10 cellular contexts compared by ENCODE assay signal in the genomic region with DNA sequence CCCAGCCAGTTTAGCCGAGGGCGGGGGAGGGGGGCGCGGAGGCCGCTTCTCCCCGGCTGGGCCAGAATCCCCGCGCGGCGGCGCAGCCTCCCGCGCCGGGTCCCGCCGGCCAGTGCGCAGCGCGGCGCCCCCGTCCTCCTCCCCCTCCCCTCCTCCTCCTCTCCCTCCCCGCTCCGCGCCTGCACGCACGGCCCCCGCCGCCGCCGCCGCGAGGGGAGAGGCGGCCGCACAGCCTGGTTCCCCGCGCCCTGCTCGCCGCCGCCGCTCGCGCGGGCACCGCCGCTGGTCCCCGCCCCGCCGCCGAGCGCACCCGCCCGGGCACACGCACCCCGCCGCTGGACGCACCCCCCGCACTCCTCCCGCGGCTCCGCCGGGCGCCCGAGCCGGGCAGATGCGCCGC. TPM values are rescaled to one million over a fixed set of nuclear protein-coding genes. Genes with fewer than 3 reads are reported as not detected.
DNase-seq lines count a peak whose midpoint lies in the region; ATAC-seq, FAIRE-seq and TF ChIP-seq lines count a peak whose summit lies in the region.
"Had no signal": no experiment of that assay in that cellular context is flagged by ENCODE, and none has a peak within 500 bp of the region (broad histone marks: within the 10 kb centered on the region; RNA-seq: fewer than 3 reads in every experiment).

A gene with protein sequence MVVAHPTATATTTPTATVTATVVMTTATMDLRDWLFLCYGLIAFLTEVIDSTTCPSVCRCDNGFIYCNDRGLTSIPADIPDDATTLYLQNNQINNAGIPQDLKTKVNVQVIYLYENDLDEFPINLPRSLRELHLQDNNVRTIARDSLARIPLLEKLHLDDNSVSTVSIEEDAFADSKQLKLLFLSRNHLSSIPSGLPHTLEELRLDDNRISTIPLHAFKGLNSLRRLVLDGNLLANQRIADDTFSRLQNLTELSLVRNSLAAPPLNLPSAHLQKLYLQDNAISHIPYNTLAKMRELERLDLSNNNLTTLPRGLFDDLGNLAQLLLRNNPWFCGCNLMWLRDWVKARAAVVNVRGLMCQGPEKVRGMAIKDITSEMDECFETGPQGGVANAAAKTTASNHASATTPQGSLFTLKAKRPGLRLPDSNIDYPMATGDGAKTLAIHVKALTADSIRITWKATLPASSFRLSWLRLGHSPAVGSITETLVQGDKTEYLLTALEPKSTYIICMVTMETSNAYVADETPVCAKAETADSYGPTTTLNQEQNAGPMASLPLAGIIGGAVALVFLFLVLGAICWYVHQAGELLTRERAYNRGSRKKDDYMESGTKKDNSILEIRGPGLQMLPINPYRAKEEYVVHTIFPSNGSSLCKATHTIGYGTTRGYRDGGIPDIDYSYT (plus strand): TSS at position 351 of the 400 bp plus-strand sequence. CDS start 80,337 bp downstream, outside the sequence.

- H3K9ac ChIP-seq in astrocyte (ENCODE audit: low read length) (peak within 1 kb of the TSS; percentile 23), HepG2 (ENCODE audit: insufficient read depth, low read depth, low read length) (no peak within 1 kb of the TSS)

- intact Hi-C loops in HepG2 (cut with micrococcal nuclease; ENCODE audit: unreplicated experiment) = no loop called here

- H3K4me1 Mint-ChIP-seq in astrocyte (ENCODE audit: low read depth, unreplicated experiment) = peaks cover 7% of the 10 kb centered on the region

- H3K9me3 Mint-ChIP-seq in astrocyte (ENCODE audit: unreplicated experiment) = no peaks in the 10 kb centered on the region
- no peaks in the 10 kb centered on the region for H3K9me3 Mint-ChIP-seq in activated naive CD4-positive, alpha-beta T cell treated with anti-CD3 and anti-CD28 coated beads, Interleukin-2, amount 50 U/mL, for 72 hours

- no peaks in the 10 kb centered on the region for H3K36me3 ChIP-seq in astrocyte (ENCODE audit: insufficient read depth, low read length)
- H3K36me3 ChIP-seq in HepG2 (replicated peaks in 1 of 2; ENCODE audit: control insufficient read depth in 1 of 2, insufficient read depth in 2 of 2, low read length in 2 of 2) = no peaks in the 10 kb centered on the region
- no peaks in the 10 kb centered on the region for H3K36me3 ChIP-seq in thymus (ENCODE audit: control insufficient read depth, insufficient read depth)

- H3K4me1 ChIP-seq in astrocyte (ENCODE audit: insufficient read depth, low read length) = peaks cover 2% of the 10 kb centered on the region
- peaks cover 14% of the 10 kb centered on the region; the same call in 1 of the 2 replicates for H3K4me1 ChIP-seq in HepG2 (ENCODE audit: insufficient read depth, low read length)
- no peaks in the 10 kb centered on the region for H3K4me1 ChIP-seq in thymus (ENCODE audit: control insufficient read depth, insufficient read depth, low read length)

- POLR2A ChIA-PET in HepG2 (lab: Yijun Ruan, JAX) = no interaction called here

- ATAC-seq in HepG2 (no peak), HG03097 (IDR thresholded peaks at IDR 0.05; ENCODE audit: low FRiP score, unreplicated experiment) (no peak)
- ATAC-seq in activated naive CD4-positive, alpha-beta T cell treated with anti-CD3 and anti-CD28 coated beads, Interleukin-2, amount 50 U/mL, for 72 hours = no peak

- TF ChIP-seq POLR2A in HepG2 (IDR thresholded peaks at IDR 0.05; ENCODE audit: insufficient read depth in 1 of 2, low read depth in 2 of 2, low read length in 2 of 2) = no peak

- DNase-seq in NCI-H345 (lab: John Stamatoyannopoulos, UW) = peak; percentile 19
- no peak for DNase-seq in NCI-H345 treated with DMSO at 0.1 percent for 48 hours (lab: John Stamatoyannopoulos, UW; ENCODE audit: unreplicated experiment)
- DNase-seq in astrocyte (ENCODE audit: low read depth) = no peak
- no peak for DNase-seq in HepG2 (ENCODE audit: low spot score)
- no peak for DNase-seq in activated naive CD4-positive, alpha-beta T cell treated with anti-CD3 and anti-CD28 coated beads, Interleukin-2, amount 50 U/mL, for 72 hours (ENCODE audit: low spot score in 2 of 2)
- no peak for DNase-seq in NCI-H510A (lab: John Stamatoyannopoulos, UW)
- DNase-seq: NCI-H524 treated with DMSO at 0.1 percent for 48 hours had no signal

- FAIRE-seq in astrocyte (lab: Jason Lieb, UNC) (no peak), HepG2 (lab: Jason Lieb, UNC) (no peak)

- H3K4me3 ChIP-seq in astrocyte (ENCODE audit: insufficient read depth, low read depth, low read length) = peak within 1 kb of the TSS; percentile 44
- peak within 1 kb of the TSS; percentile 27 to 42 (median 37); a peak in 5 of 6 replicates for H3K4me3 ChIP-seq in HepG2 (replicated peaks in 1 of 3; ENCODE audit: insufficient read depth in 1 of 3, low read depth in 2 of 3, low read length in 3 of 3)
- H3K4me3 ChIP-seq in thymus (ENCODE audit: low read length) = peak within 1 kb of the TSS; percentile 25

- TF ChIP-seq CTCF in astrocyte (IDR thresholded peaks at IDR 0.05; ENCODE audit: insufficient read depth, low read depth, low read length) (no peak), HepG2 (CRISPR knock-in tag; IDR thresholded peaks at IDR 0.05) (no peak)

- peak within 1 kb of the TSS; percentile 41 for H2AFZ ChIP-seq in astrocyte (ENCODE audit: low read depth, low read length)
- H2AFZ ChIP-seq in HepG2 (ENCODE audit: low read length) = no peak within 1 kb of the TSS

- in situ Hi-C loops in HepG2 (cut with HindIII; ENCODE audit: extremely low pct_ligation_motif_present, low pct_unique_long_range_greater_than_20kb) = no loop called here

- H3K79me2 ChIP-seq in astrocyte (ENCODE audit: insufficient read depth, low read length) (no peaks in the 10 kb centered on the region), HepG2 (ENCODE audit: insufficient read depth, low read length) (no peaks in the 10 kb centered on the region)

- H3K27me3 ChIP-seq in astrocyte (ENCODE audit: insufficient read depth, low read length) = peaks cover 11% of the 10 kb centered on the region
- peaks cover 6 to 31% of the 10 kb centered on the region in 2 experiments; a peak in 4 of 5 replicates for H3K27me3 ChIP-seq in HepG2 (ENCODE audit: control insufficient read depth in 1 of 2, insufficient read depth in 2 of 2, low read length in 2 of 2)
- H3K27me3 ChIP-seq in thymus (ENCODE audit: control insufficient read depth, insufficient read depth) = peaks cover 53% of the 10 kb centered on the region

- 0% methylated on average over 1 of the region's 66 CpGs for WGBS in HepG2 (ENCODE audit: low lambda C conversion rate)
- WGBS in thymus = under 1% methylated on average over 55 of the region's 66 CpGs

- H3K9me3 ChIP-seq in astrocyte (ENCODE audit: insufficient read depth, low read depth, low read length) = no peaks in the 10 kb centered on the region
- no peaks in the 10 kb centered on the region for H3K9me3 ChIP-seq in HepG2 (ENCODE audit: low read length)
- no peaks in the 10 kb centered on the region for H3K9me3 ChIP-seq in thymus (ENCODE audit: control insufficient read depth)

- peak within 1 kb of the TSS; percentile 78 for H3K27ac Mint-ChIP-seq in astrocyte (ENCODE audit: unreplicated experiment)
- no peak within 1 kb of the TSS for H3K27ac Mint-ChIP-seq in activated naive CD4-positive, alpha-beta T cell treated with anti-CD3 and anti-CD28 coated beads, Interleukin-2, amount 50 U/mL, for 72 hours

- no peak for TF ChIP-seq RAD21 in HepG2 (CRISPR knock-in tag; IDR thresholded peaks at IDR 0.05)

- peaks cover 7% of the 10 kb centered on the region for H4K20me1 ChIP-seq in astrocyte (ENCODE audit: insufficient read depth, low read length)
- H4K20me1 ChIP-seq in HepG2 (ENCODE audit: insufficient read depth, low read length) = peaks cover 34% of the 10 kb centered on the region; the same call in 1 of the 2 replicates

- H3K4me3 Mint-ChIP-seq in astrocyte (ENCODE audit: unreplicated experiment) = peak within 1 kb of the TSS; percentile 81

- CTCF ChIA-PET in HepG2 (lab: Yijun Ruan, JAX; ENCODE audit: low intra/inter-chr PET ratio, low total read pairs) = no interaction called here

- peaks cover 46% of the 10 kb centered on the region for H3K27me3 Mint-ChIP-seq in astrocyte (ENCODE audit: low read depth, unreplicated experiment)

- H3K27ac ChIP-seq in astrocyte (ENCODE audit: low read depth, low read length) (no peak within 1 kb of the TSS), HepG2 (ENCODE audit: extremely low read length, insufficient read depth, low read length) (no peak within 1 kb of the TSS), thymus (ENCODE audit: low read depth) (no peak within 1 kb of the TSS)
- H3K27ac ChIP-seq: C4-2B had no signal

- no peaks in the 10 kb centered on the region for H3K36me3 Mint-ChIP-seq in astrocyte (ENCODE audit: low read depth, unreplicated experiment)
- H3K36me3 Mint-ChIP-seq in activated naive CD4-positive, alpha-beta T cell treated with anti-CD3 and anti-CD28 coated beads, Interleukin-2, amount 50 U/mL, for 72 hours = peaks cover 4% of the 10 kb centered on the region in 2 donors

- TF ChIP-seq EP300 in HepG2 (IDR thresholded peaks at IDR 0.05; ENCODE audit: low read depth in 2 of 2, low read length in 2 of 2) (no peak), HepG2 (CRISPR knock-in tag; IDR thresholded peaks at IDR 0.05; ENCODE audit: borderline replicate concordance) (no peak)

- no TSS peak for BruUV-seq in HepG2 (replicated peaks; lab: Mats Ljungman, UMichigan)

- peak within 1 kb of the TSS; percentile 83 for H3K4me2 ChIP-seq in astrocyte (ENCODE audit: low read length)
- H3K4me2 ChIP-seq in HepG2 (ENCODE audit: low read depth, low read length) = peak within 1 kb of the TSS; percentile 39

RNA-seq across cellular contexts. Expression of the gene that starts here (rescaled TPM):
- total RNA-seq in astrocyte (0.20 and 0.41 TPM in 2 replicates), HepG2 (2016; rRNA removed; fragmentation: Illumina TruSeq; extraction: Trizol) (0.02 TPM in 1 of 2 replicates, not detected in the other)
- total RNA-seq in HepG2 (2016; cell fraction: cytosol; rRNA removed; fragmentation: Illumina TruSeq; extraction: Trizol; ENCODE audit: low read depth) = not detected in 2 replicates
- not detected in 2 replicates for total RNA-seq in HepG2 (2016; cell fraction: insoluble cytoplasmic fraction; rRNA removed; fragmentation: Illumina TruSeq; extraction: Trizol)
- total RNA-seq in HepG2 (2016; cell fraction: membrane; rRNA removed; fragmentation: Illumina TruSeq; extraction: Trizol) = not detected in 2 replicates
- total RNA-seq in HepG2 (2016; cell fraction: nucleus; rRNA removed; fragmentation: Illumina TruSeq; extraction: Trizol) = 0.09 TPM in 1 of 2 replicates, not detected in the other
- polyA plus RNA-seq in HepG2 (2011; rRNA removed) (0.08 TPM in 2 replicates), thymus (0.07 TPM)
- polyA plus RNA-seq in HepG2 (2011; cell fraction: cytosol; rRNA removed) = 0.03 TPM in 2 replicates
- 0.06 and 0.10 TPM in 2 replicates for polyA plus RNA-seq in HepG2 (2011; cell fraction: nucleus; rRNA removed)
- 0.28 and 0.32 TPM in 2 replicates for polyA plus RNA-seq in HepG2 (2012)
- polyA plus RNA-seq in HepG2 (2016; cell fraction: cytosol; fragmentation: Illumina TruSeq; extraction: Trizol; ENCODE audit: low read depth) = not detected in 2 replicates
- 0.10 TPM in 1 of 2 replicates, not detected in the other for polyA plus RNA-seq in HepG2 (2016; cell fraction: insoluble cytoplasmic fraction; fragmentation: Illumina TruSeq; extraction: Trizol; ENCODE audit: low read depth)
- polyA plus RNA-seq in HepG2 (2016; cell fraction: membrane; fragmentation: Illumina TruSeq; extraction: Trizol; ENCODE audit: low read depth) = not detected in 2 replicates
- polyA plus RNA-seq in HepG2 (2016; cell fraction: nucleus; fragmentation: Illumina TruSeq; extraction: Trizol; ENCODE audit: insufficient read depth, low read depth) = not detected in 2 replicates
- 0.07 and 0.22 TPM in 2 replicates for polyA minus RNA-seq in HepG2 (2011; rRNA and poly(A)+ RNA removed; ENCODE audit: low replicate concordance)
- 0.18 and 0.20 TPM in 2 replicates for polyA minus RNA-seq in HepG2 (2011; cell fraction: cytosol; rRNA and poly(A)+ RNA removed)
- polyA minus RNA-seq in HepG2 (2011; cell fraction: nucleus; rRNA and poly(A)+ RNA removed) = 0.39 TPM in 1 of 2 replicates, not detected in the other
- total RNA-seq in activated naive CD4-positive, alpha-beta T cell treated with anti-CD3 and anti-CD28 coated beads, Interleukin-2, amount 50 U/mL, for 72 hours = not detected
